Comparison of ENCODE assay signal across 23 cellular contexts in the genomic region with DNA sequence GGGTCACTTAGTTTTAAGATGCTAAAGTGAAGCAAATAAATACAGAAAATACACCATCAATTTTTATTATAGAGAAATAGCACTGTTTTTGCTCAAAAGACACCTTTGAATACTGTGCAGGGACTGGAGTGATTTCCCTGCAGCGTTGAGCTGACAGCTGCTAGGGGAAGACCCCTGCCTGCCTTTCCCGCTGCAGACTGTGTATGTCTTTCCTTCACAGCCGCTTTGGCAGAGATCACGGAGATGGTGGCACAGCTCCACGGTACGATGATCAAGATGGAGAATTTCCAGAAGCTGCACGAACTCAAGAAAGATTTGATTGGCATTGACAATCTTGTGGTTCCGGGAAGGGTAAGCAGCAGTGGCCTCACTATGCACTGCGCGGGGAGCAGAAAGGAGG.
DNase-seq lines count a peak whose midpoint lies in the region; ATAC-seq, FAIRE-seq and TF ChIP-seq lines count a peak whose summit lies in the region.
"Had no signal": no experiment of that assay in that cellular context is flagged by ENCODE, and none has a peak within 500 bp of the region (broad histone marks: within the 10 kb centered on the region; RNA-seq: fewer than 3 reads in every experiment).

No MANE protein-coding gene starts in this region.

- H3K4me3 Mint-ChIP-seq in nephron progenitor cell (no peak overlapping the region), type B pancreatic cell (no peak overlapping the region)
- H3K4me3 Mint-ChIP-seq: B cell; CD4-positive, CD25-positive, alpha-beta regulatory T cell; CD8-positive, alpha-beta T cell had no signal

- H3K79me2 ChIP-seq in HepG2 (ENCODE audit: insufficient read depth, low read length): no peaks in the 10 kb centered on the region
- H3K79me2 ChIP-seq in osteoblast (ENCODE audit: insufficient read depth, low read length): no peaks in the 10 kb centered on the region

- ATAC-seq in HepG2 (no peak), right lobe of liver (no peak), GM19023 (IDR thresholded peaks at IDR 0.05; ENCODE audit: unreplicated experiment) (no peak)
- ATAC-seq: CD8-positive, alpha-beta T cell; GM12878 had no signal

- DNase-seq in HepG2 (ENCODE audit: low spot score) (no peak), right lobe of liver (no peak), nephron progenitor cell (no peak), osteoblast (ENCODE audit: insufficient read length, low spot score, missing footprints) (peak; percentile 6), type B pancreatic cell (ENCODE audit: extremely low spot score, unreplicated experiment) (no peak), LoVo (ENCODE audit: low spot score) (no peak), activated gamma-delta T cell treated with Interleukin-2 at 50 U/mL for 16 hours (no peak)
- DNase-seq: Caco-2; CD4-positive, CD25-positive, alpha-beta regulatory T cell; CD8-positive, alpha-beta T cell; DMS153; DND-41; GDM1; GOT3 had no signal

- no peak for TF ChIP-seq RAD21 in HepG2 (CRISPR knock-in tag; IDR thresholded peaks at IDR 0.05)

- H3K27ac ChIP-seq in HepG2 (ENCODE audit: extremely low read length, insufficient read depth, low read length) (no peak overlapping the region), right lobe of liver (no peak overlapping the region), osteoblast (ENCODE audit: low read depth, low read length) (no peak overlapping the region)
- H3K27ac ChIP-seq: 22Rv1, BLaER1, C4-2B had no signal

- peaks cover 22% of the 10 kb centered on the region for H3K4me1 Mint-ChIP-seq in nephron progenitor cell
- peaks cover 15% of the 10 kb centered on the region for H3K4me1 Mint-ChIP-seq in type B pancreatic cell (ENCODE audit: unreplicated experiment)
- H3K4me1 Mint-ChIP-seq: B cell had no signal

- H3K9me3 ChIP-seq in HepG2 (ENCODE audit: low read length): no peaks in the 10 kb centered on the region
- H3K9me3 ChIP-seq in right lobe of liver: no peaks in the 10 kb centered on the region
- H3K9me3 ChIP-seq in osteoblast (ENCODE audit: low read depth, low read length): no peaks in the 10 kb centered on the region
- H3K9me3 ChIP-seq: BLaER1, Caco-2, HAP-1 had no signal

- POLR2A ChIA-PET in HepG2 (lab: Yijun Ruan, JAX): no interaction called here

- no peaks in the 10 kb centered on the region for H3K4me1 ChIP-seq in HepG2 (ENCODE audit: insufficient read depth, low read length)
- H3K4me1 ChIP-seq in right lobe of liver: no peaks in the 10 kb centered on the region
- no peaks in the 10 kb centered on the region for H3K4me1 ChIP-seq in osteoblast (ENCODE audit: insufficient read depth, low read length)
- H3K4me1 ChIP-seq: Caco-2, HAP-1 had no signal

- no peaks in the 10 kb centered on the region for H3K9me3 Mint-ChIP-seq in nephron progenitor cell
- H3K9me3 Mint-ChIP-seq in type B pancreatic cell: no peaks in the 10 kb centered on the region
- H3K9me3 Mint-ChIP-seq: CD4-positive, CD25-positive, alpha-beta regulatory T cell; CD8-positive, alpha-beta T cell had no signal

- no TSS peak for BruUV-seq in HepG2 (replicated peaks; lab: Mats Ljungman, UMichigan)

- CTCF ChIA-PET in HepG2 (lab: Yijun Ruan, JAX; ENCODE audit: low intra/inter-chr PET ratio, low total read pairs): no interaction called here

- no peak overlapping the region for H2AFZ ChIP-seq in HepG2 (ENCODE audit: low read length)
- no peak overlapping the region for H2AFZ ChIP-seq in osteoblast (ENCODE audit: low read length)

- 97% methylated on average over 10 of the region's 10 CpGs for WGBS in HepG2 (ENCODE audit: low lambda C conversion rate)
- WGBS in right lobe of liver (ENCODE audit: insufficient coverage, low coverage, low lambda C conversion rate, missing lambda C conversion rate): 95% methylated on average over 10 of the region's 10 CpGs

- H3K27ac Mint-ChIP-seq in nephron progenitor cell (peak overlapping the region; percentile 43), type B pancreatic cell (peak overlapping the region; percentile 10)
- H3K27ac Mint-ChIP-seq: B cell; CD4-positive, CD25-positive, alpha-beta regulatory T cell; CD8-positive, alpha-beta T cell had no signal

- H3K4me3 ChIP-seq in HepG2 (replicated peaks in 1 of 3; ENCODE audit: insufficient read depth in 1 of 3, low read depth in 2 of 3, low read length in 3 of 3) (no peak overlapping the region), right lobe of liver (no peak overlapping the region), osteoblast (ENCODE audit: insufficient read depth, low read length) (no peak overlapping the region)
- H3K4me3 ChIP-seq: BLaER1, GM12878, HAP-1 had no signal

- H3K36me3 ChIP-seq in HepG2 (replicated peaks in 1 of 2; ENCODE audit: control insufficient read depth in 1 of 2, insufficient read depth in 2 of 2, low read length in 2 of 2): peaks cover 50 to 80% of the 10 kb centered on the region in 2 experiments
- peaks cover 0 to 22% (median 10%) of the 10 kb centered on the region in 4 donors for H3K36me3 ChIP-seq in right lobe of liver
- peaks cover 50% of the 10 kb centered on the region for H3K36me3 ChIP-seq in osteoblast (ENCODE audit: insufficient read depth, low read length)
- H3K36me3 ChIP-seq: HAP-1 had no signal

- in situ Hi-C loops in HepG2 (cut with HindIII; ENCODE audit: extremely low pct_ligation_motif_present, low pct_unique_long_range_greater_than_20kb): loop anchor here (25.0 kb wide), 1 partner anchor 573 kb away; no protein-coding TSS in a partner anchor

- no peaks in the 10 kb centered on the region for H4K20me1 ChIP-seq in HepG2 (ENCODE audit: insufficient read depth, low read length)
- H4K20me1 ChIP-seq in osteoblast (ENCODE audit: insufficient read depth, low read length): no peaks in the 10 kb centered on the region

- no peak overlapping the region for H3K9ac ChIP-seq in HepG2 (ENCODE audit: insufficient read depth, low read depth, low read length)
- H3K9ac ChIP-seq: BLaER1 had no signal

- no peak for FAIRE-seq in HepG2 (lab: Jason Lieb, UNC)
- FAIRE-seq: A204.1, GM12878, H54 had no signal

- H3K36me3 Mint-ChIP-seq in nephron progenitor cell (ENCODE audit: low read depth) (peaks cover 75% of the 10 kb centered on the region), type B pancreatic cell (peaks cover 29% of the 10 kb centered on the region)
- H3K36me3 Mint-ChIP-seq: CD4-positive, CD25-positive, alpha-beta regulatory T cell; CD8-positive, alpha-beta T cell had no signal

- no peak for TF ChIP-seq CTCF in HepG2 (CRISPR knock-in tag; IDR thresholded peaks at IDR 0.05)
- no peak for TF ChIP-seq CTCF in right lobe of liver (IDR thresholded peaks at IDR 0.05)
- TF ChIP-seq CTCF in nephron progenitor cell (IDR thresholded peaks at IDR 0.05): no peak
- no peak for TF ChIP-seq CTCF in osteoblast (IDR thresholded peaks at IDR 0.05; ENCODE audit: extremely low read depth, low read depth, low read length)
- TF ChIP-seq CTCF in type B pancreatic cell (conservative IDR thresholded peaks at IDR 0.05): no peak

- intact Hi-C loops in HepG2 (cut with micrococcal nuclease; ENCODE audit: unreplicated experiment) (no loop called here), right lobe of liver (cut with DNase I) (no loop called here)

- H3K27me3 ChIP-seq in HepG2 (ENCODE audit: control insufficient read depth in 1 of 2, insufficient read depth in 2 of 2, low read length in 2 of 2) (no peaks in the 10 kb centered on the region), right lobe of liver (no peaks in the 10 kb centered on the region), osteoblast (ENCODE audit: insufficient read depth, low read length) (no peaks in the 10 kb centered on the region)
- H3K27me3 ChIP-seq: BLaER1 had no signal

- no peaks in the 10 kb centered on the region for H3K27me3 Mint-ChIP-seq in nephron progenitor cell (ENCODE audit: low read depth, poor library complexity)
- H3K27me3 Mint-ChIP-seq in type B pancreatic cell: no peaks in the 10 kb centered on the region

- TF ChIP-seq EP300 in HepG2 (IDR thresholded peaks at IDR 0.05; ENCODE audit: low read depth in 2 of 2, low read length in 2 of 2) (no peak), HepG2 (CRISPR knock-in tag; IDR thresholded peaks at IDR 0.05; ENCODE audit: borderline replicate concordance) (no peak)

- no peak overlapping the region for H3K4me2 ChIP-seq in HepG2 (ENCODE audit: low read depth, low read length)
- H3K4me2 ChIP-seq in osteoblast (ENCODE audit: insufficient read depth, low read length): no peak overlapping the region
- H3K4me2 ChIP-seq: BLaER1 had no signal

- no peak for TF ChIP-seq POLR2A in HepG2 (IDR thresholded peaks at IDR 0.05; ENCODE audit: insufficient read depth in 1 of 2, low read depth in 2 of 2, low read length in 2 of 2)
- no peak for TF ChIP-seq POLR2A in right lobe of liver (IDR thresholded peaks at IDR 0.05)

TF ChIP-seq in HepG2, 621 proteins besides CTCF, POLR2A, EP300 and RAD21:
- no peak for TF ChIP-seq MATR3 (CRISPR knock-in tag; IDR thresholded peaks at IDR 0.05)
- no peak for TF ChIP-seq DNMT3B (CRISPR knock-in tag; conservative IDR thresholded peaks at IDR 0.05)
- TF ChIP-seq EHMT2 (IDR thresholded peaks at IDR 0.05; ENCODE audit: borderline replicate concordance, low read depth, low read length): no peak
- TF ChIP-seq, protein P1, sequence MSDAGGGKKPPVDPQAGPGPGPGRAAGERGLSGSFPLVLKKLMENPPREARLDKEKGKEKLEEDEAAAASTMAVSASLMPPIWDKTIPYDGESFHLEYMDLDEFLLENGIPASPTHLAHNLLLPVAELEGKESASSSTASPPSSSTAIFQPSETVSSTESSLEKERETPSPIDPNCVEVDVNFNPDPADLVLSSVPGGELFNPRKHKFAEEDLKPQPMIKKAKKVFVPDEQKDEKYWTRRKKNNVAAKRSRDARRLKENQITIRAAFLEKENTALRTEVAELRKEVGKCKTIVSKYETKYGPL (CRISPR knock-in tag; IDR thresholded peaks at IDR 0.05): no peak
- peak; percentile 54 for TF ChIP-seq RBM22 (optimal IDR thresholded peaks at IDR 0.05; ENCODE audit: low read length)
- TF ChIP-seq NFIB (CRISPR knock-in tag; IDR thresholded peaks at IDR 0.05; ENCODE audit: borderline replicate concordance): no peak
